Comparison of ENCODE assay signal across 8 cellular contexts in genomic region chr2:173965372-173966025, GRCh38. TPM values are rescaled to one million over a fixed set of nuclear protein-coding genes. Genes with fewer than 3 reads are reported as not detected.
DNase-seq lines count a peak whose midpoint lies in the region; ATAC-seq and TF ChIP-seq lines count a peak whose summit lies in the region.

Gene SP3, minus strand, starts transcription at chr2:173965373. Its CDS starts 202 bp downstream, at chr2:173965171.

- H3K36me3 ChIP-seq in GM06990 (ENCODE audit: control insufficient read depth, insufficient read depth, low read length) (no peaks in the 10 kb centered on the region), testis (ENCODE audit: low read depth, missing control alignments) (no peaks in the 10 kb centered on the region)

- no peaks in the 10 kb centered on the region for H3K9me3 ChIP-seq in testis

- intact Hi-C loops in testis (cut with DNase I; ENCODE audit: low total_unique reads) = loop anchor here (10.0 kb wide), 1 partner anchor 49 kb away; no protein-coding TSS in a partner anchor

- H3K36me3 Mint-ChIP-seq in activated naive CD4-positive, alpha-beta T cell treated with anti-CD3 and anti-CD28 coated beads, Interleukin-2, amount 50 U/mL, for 72 hours = peaks cover 21 to 34% of the 10 kb centered on the region in 2 donors

- H3K9me3 Mint-ChIP-seq in activated naive CD4-positive, alpha-beta T cell treated with anti-CD3 and anti-CD28 coated beads, Interleukin-2, amount 50 U/mL, for 72 hours = no peaks in the 10 kb centered on the region

- H3K27me3 ChIP-seq in GM06990 (replicated peaks; ENCODE audit: control insufficient read depth, insufficient read depth, low read length) (no peaks in the 10 kb centered on the region), testis (no peaks in the 10 kb centered on the region)

- 0% methylated on average over 8 to 52 of the region's 52 CpGs for WGBS in testis, 2 donors

- TF ChIP-seq CTCF in GM06990 (IDR thresholded peaks at IDR 0.05; ENCODE audit: insufficient read depth, low read length, poor library complexity, severe bottlenecking) (no peak), omental fat pad (IDR thresholded peaks at IDR 0.05) (no peak), testis (IDR thresholded peaks at IDR 0.05) (peak in 1 of 3 experiments; percentile 22)

- DNase-seq in GM06990 (ENCODE audit: extremely low read depth, insufficient read length) = peak; percentile 96
- peak; percentile 78 for DNase-seq in NCI-H1048 (lab: John Stamatoyannopoulos, UW)
- peak; percentile 90 for DNase-seq in SKM-1 (lab: John Stamatoyannopoulos, UW; ENCODE audit: unreplicated experiment)
- peak; percentile 93 to 96 for DNase-seq in activated naive CD4-positive, alpha-beta T cell treated with anti-CD3 and anti-CD28 coated beads, Interleukin-2, amount 50 U/mL, for 72 hours (ENCODE audit: low spot score in 2 of 2)
- peak; percentile 68 for DNase-seq in glomerular endothelial cell (ENCODE audit: extremely low read depth, low read depth, low spot score)
- DNase-seq in omental fat pad (ENCODE audit: low spot score) = peak; percentile 88
- peak; percentile 98 for DNase-seq in testis

- H3K27ac Mint-ChIP-seq in activated naive CD4-positive, alpha-beta T cell treated with anti-CD3 and anti-CD28 coated beads, Interleukin-2, amount 50 U/mL, for 72 hours = peak within 1 kb of the TSS; percentile 99 to 100

- peaks cover 12% of the 10 kb centered on the region for H3K4me1 ChIP-seq in testis

- ATAC-seq in HG02571 (IDR thresholded peaks at IDR 0.05; ENCODE audit: unreplicated experiment) (peak; percentile 68), omental fat pad (ENCODE audit: low FRiP score) (peak; percentile 92)
- peak; percentile 79 to 82 for ATAC-seq in activated naive CD4-positive, alpha-beta T cell treated with anti-CD3 and anti-CD28 coated beads, Interleukin-2, amount 50 U/mL, for 72 hours

- peak; percentile 91 for TF ChIP-seq POLR2A in testis (IDR thresholded peaks at IDR 0.05)

- H3K4me3 ChIP-seq in GM06990 (replicated peaks; ENCODE audit: low read depth, low read length) (peak within 1 kb of the TSS; percentile 92), testis (peak within 1 kb of the TSS; percentile 98 to 99)

- H3K27ac ChIP-seq in testis = peak within 1 kb of the TSS; percentile 100

RNA-seq across cellular contexts. Expression of gene SP3, which starts in this region (rescaled TPM):
- 100 to 1,000 TPM in 1 of 2 donors, 10 to 100 TPM in 1; 79.1 to 161 TPM for total RNA-seq in activated naive CD4-positive, alpha-beta T cell treated with anti-CD3 and anti-CD28 coated beads, Interleukin-2, amount 50 U/mL, for 72 hours
- total RNA-seq in glomerular endothelial cell (32.3 and 65.4 TPM in 2 replicates), omental fat pad (100 to 1,000 TPM in 1 of 4 donors, 10 to 100 TPM in 3; 69.3 to 175 (median 82.9) TPM), testis (100 to 1,000 TPM; 135 to 142 TPM)
- polyA plus RNA-seq in testis (ENCODE audit: insufficient read depth, low read depth, low replicate concordance) = 48.1 TPM

Comparison
In these comparisons a context has a peak if more than half of its experiments do, and no peak if none do; other contexts are left out.
1. Peak in every context shown above with its lines: DNase-seq, ATAC-seq, H3K4me3 ChIP-seq and H3K27ac ChIP-seq.